8 cellular contexts compared by ENCODE assay signal in the genomic region with DNA sequence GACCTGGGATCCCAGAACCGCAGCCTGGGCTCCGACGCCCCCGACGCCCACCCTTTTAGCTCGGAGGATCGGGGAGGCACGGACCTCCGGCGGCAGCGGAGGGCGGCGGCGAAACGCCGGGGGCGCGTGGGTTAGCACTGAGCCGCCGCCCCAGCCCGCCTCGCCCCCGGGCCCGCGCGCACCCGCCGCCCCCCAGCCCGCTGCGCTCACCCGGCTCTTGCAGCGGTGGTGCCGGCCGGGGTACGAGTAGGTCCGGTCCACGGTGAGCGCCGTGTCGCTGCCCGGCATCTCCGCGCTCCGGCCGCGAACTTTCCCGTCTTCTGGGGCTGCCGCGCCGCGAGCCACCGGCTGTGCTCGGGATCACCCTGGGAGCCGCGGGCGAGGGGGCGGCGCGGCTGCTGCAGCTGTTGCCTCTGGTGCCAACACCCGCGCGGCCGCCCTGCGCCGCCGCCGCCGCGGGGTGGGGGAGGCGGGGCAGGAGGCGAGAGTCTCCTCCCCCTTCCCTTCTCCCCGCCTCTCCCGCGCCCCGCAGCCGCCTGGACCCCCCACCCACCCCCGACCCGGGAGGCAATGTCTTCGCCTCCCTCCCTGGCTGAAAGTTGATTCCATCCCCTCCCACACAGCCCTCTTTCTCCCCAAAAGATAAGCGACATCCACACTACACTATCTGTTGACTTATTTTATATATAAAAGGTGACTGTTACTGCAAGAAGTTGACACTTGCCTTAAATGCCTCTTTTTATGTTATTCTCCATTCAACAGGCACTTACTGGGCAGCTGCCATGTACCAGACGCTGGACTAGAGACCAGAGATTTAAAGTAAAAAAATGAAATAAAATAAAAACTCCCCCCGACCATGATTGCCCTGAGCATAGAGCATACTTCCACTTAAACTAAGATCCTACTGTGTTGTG. TPM values are rescaled to one million over a fixed set of nuclear protein-coding genes. Genes with fewer than 3 reads are reported as not detected.
DNase-seq lines count a peak whose midpoint lies in the region; ATAC-seq and TF ChIP-seq lines count a peak whose summit lies in the region.

TSS of gene TMCC3 (minus strand) at position 415 of the 914 bp plus-strand sequence. CDS start at position 288, 127 bp downstream.

- WGBS in esophagus, 2 donors: 1 to 2% methylated on average over 41 to 81 of the region's 82 CpGs
- WGBS in testis, 2 donors: 2 to 7% methylated on average over 8 to 35 of the region's 82 CpGs

- ATAC-seq in GM19468 (IDR thresholded peaks at IDR 0.05; ENCODE audit: extremely low read depth, unreplicated experiment): peak; percentile 22

- TF ChIP-seq POLR2A in testis (IDR thresholded peaks at IDR 0.05): no peak

- peak within 1 kb of the TSS; percentile 71 to 78 for H3K4me3 ChIP-seq in esophagus (ENCODE audit: low read depth in 1 of 2, low read length in 2 of 2)
- peak within 1 kb of the TSS; percentile 71 to 74 for H3K4me3 ChIP-seq in testis

- H3K27me3 ChIP-seq in esophagus (ENCODE audit: control insufficient read depth in 1 of 2, insufficient read depth in 2 of 2, low read length in 2 of 2) (no peaks in the 10 kb centered on the region), testis (no peaks in the 10 kb centered on the region)

- H3K27ac Mint-ChIP-seq in activated CD4-positive, alpha-beta T cell treated with anti-CD3 and anti-CD28 coated beads, Interleukin-2, amount 10 ng/mL, durations not matched to agents 7 days and 5 days: no peak within 1 kb of the TSS

- no peaks in the 10 kb centered on the region for H3K9me3 Mint-ChIP-seq in activated CD4-positive, alpha-beta T cell treated with anti-CD3 and anti-CD28 coated beads, Interleukin-2, amount 10 ng/mL, durations not matched to agents 7 days and 5 days

- H3K4me1 Mint-ChIP-seq in activated CD4-positive, alpha-beta T cell treated with anti-CD3 and anti-CD28 coated beads, Interleukin-2, amount 10 ng/mL, durations not matched to agents 7 days and 5 days: peaks cover 13% of the 10 kb centered on the region

- DNase-seq in DMS53 treated with DMSO at 0.1 percent for 48 hours (lab: John Stamatoyannopoulos, UW; ENCODE audit: unreplicated experiment) (peak; percentile 32), HT-29 (ENCODE audit: low spot score) (peak; percentile 63), midbrain (lab: John Stamatoyannopoulos, UW) (peak; percentile 81), testis (peak; percentile 43), NCI-H524 treated with DMSO at 0.1 percent for 48 hours (lab: John Stamatoyannopoulos, UW) (no peak)
- no peak for DNase-seq in activated CD4-positive, alpha-beta T cell treated with anti-CD3 and anti-CD28 coated beads, Interleukin-2, amount 10 ng/mL, durations not matched to agents 7 days and 5 days

- CTCF ChIA-PET in activated CD4-positive, alpha-beta T cell treated with anti-CD3 and anti-CD28 coated beads, Interleukin-2, amount 10 ng/mL, durations not matched to agents 7 days and 5 days (lab: Charles Lee): interaction anchor here (0.6 to 0.9 kb wide), 2 partner anchors 549 to 1204 kb away, joined by 3 read pairs; no protein-coding TSS in a partner anchor

- intact Hi-C loops in testis (cut with DNase I; ENCODE audit: low total_unique reads): no loop called here

- H3K4me3 Mint-ChIP-seq in activated CD4-positive, alpha-beta T cell treated with anti-CD3 and anti-CD28 coated beads, Interleukin-2, amount 10 ng/mL, durations not matched to agents 7 days and 5 days: peak within 1 kb of the TSS; percentile 72

- H3K36me3 ChIP-seq in esophagus (ENCODE audit: control insufficient read depth in 2 of 2, insufficient read depth in 2 of 2, low read length in 1 of 2) (no peaks in the 10 kb centered on the region), testis (ENCODE audit: low read depth, missing control alignments) (no peaks in the 10 kb centered on the region)

- H3K27ac ChIP-seq in esophagus (ENCODE audit: low read depth in 2 of 2, low read length in 1 of 2) (peak within 1 kb of the TSS; percentile 50 to 83), testis (peak within 1 kb of the TSS; percentile 74 to 80)

- no peak for TF ChIP-seq CTCF in testis (IDR thresholded peaks at IDR 0.05)

- H3K4me1 ChIP-seq in esophagus (ENCODE audit: control insufficient read depth in 2 of 2, insufficient read depth in 2 of 2, low read length in 1 of 2) (no peaks in the 10 kb centered on the region), testis (no peaks in the 10 kb centered on the region)

- H3K36me3 Mint-ChIP-seq in activated CD4-positive, alpha-beta T cell treated with anti-CD3 and anti-CD28 coated beads, Interleukin-2, amount 10 ng/mL, durations not matched to agents 7 days and 5 days (ENCODE audit: low read depth): no peaks in the 10 kb centered on the region

- peaks cover 61% of the 10 kb centered on the region for H3K27me3 Mint-ChIP-seq in activated CD4-positive, alpha-beta T cell treated with anti-CD3 and anti-CD28 coated beads, Interleukin-2, amount 10 ng/mL, durations not matched to agents 7 days and 5 days

- POLR2A ChIA-PET in activated CD4-positive, alpha-beta T cell treated with anti-CD3 and anti-CD28 coated beads, Interleukin-2, amount 10 ng/mL, durations not matched to agents 7 days and 5 days (lab: Charles Lee): no interaction called here

- H3K9me3 ChIP-seq in esophagus (ENCODE audit: control insufficient read depth in 2 of 2, insufficient read depth in 1 of 2, low read depth in 1 of 2, low read length in 1 of 2) (no peaks in the 10 kb centered on the region), testis (no peaks in the 10 kb centered on the region)

RNA-seq across cellular contexts. Expression of gene TMCC3, which starts in this region (rescaled TPM):
- 2.9 and 3.0 TPM in 2 replicates for total RNA-seq in HT-29 (2014; rRNA removed; shearing (Covaris generic))
- under 1 TPM; 0.17 to 0.23 TPM for total RNA-seq in activated CD4-positive, alpha-beta T cell treated with anti-CD3 and anti-CD28 coated beads, Interleukin-2, amount 10 ng/mL, durations not matched to agents 7 days and 5 days
- 1 to 10 TPM; 2.5 to 3.0 TPM for polyA plus RNA-seq in esophagus
- total RNA-seq in testis: 1 to 10 TPM; 5.1 to 6.4 TPM
- 3.4 TPM for polyA plus RNA-seq in testis (ENCODE audit: insufficient read depth, low read depth, low replicate concordance)

Comparison
In these comparisons a context has a peak if more than half of its experiments do, and no peak if none do; other contexts are left out.
1. DNase-seq: peak in DMS53 treated with DMSO at 0.1 percent for 48 hours (single experiment), HT-29 (single experiment), midbrain (single experiment) and testis (single experiment); none in activated CD4-positive, alpha-beta T cell treated with anti-CD3 and anti-CD28 coated beads, Interleukin-2, amount 10 ng/mL, durations not matched to agents 7 days and 5 days (single experiment) and NCI-H524 treated with DMSO at 0.1 percent for 48 hours (single experiment).